In the genomic region with DNA sequence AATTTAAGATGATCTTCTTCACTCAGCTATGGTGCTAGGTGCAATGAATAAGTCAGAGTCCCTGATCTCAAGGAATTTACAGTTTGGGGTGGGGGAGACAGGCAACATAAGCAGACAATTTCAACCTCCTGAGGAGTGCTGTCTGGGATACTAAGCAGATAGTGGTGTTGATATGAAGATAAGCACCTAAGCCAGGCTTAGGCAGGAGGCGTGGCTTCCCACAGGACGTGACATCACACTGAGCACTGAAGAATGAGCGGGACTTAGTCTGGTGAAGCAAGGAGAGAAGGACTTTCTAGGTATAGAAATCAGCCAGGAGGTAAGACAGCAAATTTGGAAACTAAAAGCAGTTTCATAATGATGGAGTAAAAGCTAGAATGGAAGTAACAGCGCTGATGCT, we compare ENCODE assay signal across 28 cellular contexts. TPM values are rescaled to one million over a fixed set of nuclear protein-coding genes. Genes with fewer than 3 reads are reported as not detected.
DNase-seq lines count a peak whose midpoint lies in the region; ATAC-seq, FAIRE-seq and TF ChIP-seq lines count a peak whose summit lies in the region.
"Had no signal": no experiment of that assay in that cellular context is flagged by ENCODE, and none has a peak within 500 bp of the region (broad histone marks: within the 10 kb centered on the region; RNA-seq: fewer than 3 reads in every experiment).

No MANE protein-coding gene starts in this region.

- POLR2A ChIA-PET in GM10248 (lab: Yijun Ruan, JAX) = no interaction called here
- POLR2A ChIA-PET in endothelial cell of umbilical vein (lab: Charles Lee) = no interaction called here

- no peaks in the 10 kb centered on the region for H3K4me1 ChIP-seq in endothelial cell of umbilical vein (ENCODE audit: control insufficient read depth, extremely low read depth, insufficient read depth, low read length)
- H3K4me1 ChIP-seq: prostate gland had no signal

- H3K9me1 ChIP-seq in endothelial cell of umbilical vein (replicated peaks; ENCODE audit: control insufficient read depth, extremely low read depth, insufficient read depth, low read length) = no peaks in the 10 kb centered on the region

- FAIRE-seq in endothelial cell of umbilical vein (lab: Jason Lieb, UNC) = peak; percentile 12
- FAIRE-seq: D721Med, GM12891, HTR-8/SVneo had no signal

- no peak overlapping the region for H3K9ac ChIP-seq in endothelial cell of umbilical vein (replicated peaks; ENCODE audit: extremely low read depth, insufficient read depth, low read length)

- peak; percentile 71 for DNase-seq in activated CD8-positive, alpha-beta memory T cell treated with anti-CD3 and anti-CD28 coated beads, Interleukin-2, amount 10 ng/mL, durations not matched to agents 7 days and 5 days
- DNase-seq in activated CD8-positive, alpha-beta memory T cell treated with anti-CD3 and anti-CD28 coated beads, Interleukin-2, amount 50 U/mL, for 48 hours = no peak
- DNase-seq in GM10248 (ENCODE audit: extremely low spot score) (peak; percentile 22), endothelial cell of umbilical vein (ENCODE audit: low read depth, low spot score) (no peak), mucosa of gallbladder (ENCODE audit: low spot score) (no peak), caudate nucleus (lab: John Stamatoyannopoulos, UW) (no peak)
- DNase-seq in activated CD4-positive, alpha-beta T cell treated with anti-CD3 and anti-CD28 coated beads, Interleukin-2, amount 50 U/mL, for 48 hours = peak; percentile 64 to 70
- DNase-seq: ACHN; C1 segment of cervical spinal cord; cerebellar nuclear complex; GDM1; H9; NCI-H1105 treated with DMSO at 0.1 percent for 48 hours; NCI-H2107; NCI-H524; nephron progenitor cell; Right ventricle myocardium superior; stimulated activated CD4-positive, alpha-beta T cell treated with anti-CD3 and anti-CD28 coated beads, Interleukin-4, amount 100 ng/mL, for 24 hours; WERI-Rb-1 had no signal

- intact Hi-C loops in endothelial cell of umbilical vein (cut with micrococcal nuclease) = no loop called here

- CTCF ChIA-PET in activated CD8-positive, alpha-beta memory T cell treated with anti-CD3 and anti-CD28 coated beads, Interleukin-2, amount 10 ng/mL, durations not matched to agents 7 days and 5 days (lab: Charles Lee) = interaction anchor here (1.2 to 2.5 kb wide), 3 partner anchors 21 to 45 kb away, joined by 3 to 12 read pairs (median 7); partner anchors contain the start of genes DNAJC22 and TROAP
- CTCF ChIA-PET in GM10248 (lab: Yijun Ruan, JAX) = interaction anchor here (2.4 to 3.5 kb wide), 3 partner anchors 12 to 45 kb away, joined by 13 to 21 read pairs (median 20); partner anchors contain the start of gene DNAJC22
- CTCF ChIA-PET in endothelial cell of umbilical vein (lab: Charles Lee) = interaction anchor here (1.1 to 4.0 kb wide), 2 partner anchors 13 to 57 kb away, joined by 3 to 24 read pairs; no protein-coding TSS in a partner anchor

- no peak for TF ChIP-seq POLR2A in endothelial cell of umbilical vein (IDR thresholded peaks at IDR 0.05; ENCODE audit: low read depth, low read length)

- no peaks in the 10 kb centered on the region for H4K20me1 ChIP-seq in endothelial cell of umbilical vein (replicated peaks; ENCODE audit: control insufficient read depth, extremely low read depth, insufficient read depth, low read length)

- peaks cover 40% of the 10 kb centered on the region for H3K27me3 Mint-ChIP-seq in activated CD8-positive, alpha-beta memory T cell treated with anti-CD3 and anti-CD28 coated beads, Interleukin-2, amount 10 ng/mL, durations not matched to agents 7 days and 5 days

- no peak overlapping the region for H3K4me3 Mint-ChIP-seq in activated CD8-positive, alpha-beta memory T cell treated with anti-CD3 and anti-CD28 coated beads, Interleukin-2, amount 10 ng/mL, durations not matched to agents 7 days and 5 days
- H3K4me3 Mint-ChIP-seq: H9, nephron progenitor cell had no signal

- BruUV-seq in endothelial cell of umbilical vein (replicated peaks; lab: Mats Ljungman, UMichigan) = no TSS peak

- dilution Hi-C loops in endothelial cell of umbilical vein (cut with MboI; ENCODE audit: extremely low pct_ligation_motif_present, low sequenced_read_pairs) = no loop called here

- H3K9me3 Mint-ChIP-seq in activated CD8-positive, alpha-beta memory T cell treated with anti-CD3 and anti-CD28 coated beads, Interleukin-2, amount 10 ng/mL, durations not matched to agents 7 days and 5 days (ENCODE audit: low read depth) = no peaks in the 10 kb centered on the region
- H3K9me3 Mint-ChIP-seq: H9, nephron progenitor cell had no signal

- H3K27ac Mint-ChIP-seq in activated CD8-positive, alpha-beta memory T cell treated with anti-CD3 and anti-CD28 coated beads, Interleukin-2, amount 10 ng/mL, durations not matched to agents 7 days and 5 days = peak overlapping the region; percentile 7
- H3K27ac Mint-ChIP-seq: H9, nephron progenitor cell had no signal

- peaks cover 20% of the 10 kb centered on the region for H3K4me1 Mint-ChIP-seq in activated CD8-positive, alpha-beta memory T cell treated with anti-CD3 and anti-CD28 coated beads, Interleukin-2, amount 10 ng/mL, durations not matched to agents 7 days and 5 days
- H3K4me1 Mint-ChIP-seq: nephron progenitor cell had no signal

- no peak overlapping the region for H3K27ac ChIP-seq in endothelial cell of umbilical vein (ENCODE audit: insufficient read depth, low read depth, low read length)
- no peak overlapping the region for H3K27ac ChIP-seq in caudate nucleus (ENCODE audit: low read depth, low read length)
- H3K27ac ChIP-seq: esophagus muscularis mucosa, prostate gland, WERI-Rb-1 had no signal

- peak overlapping the region; percentile 23 for H2AFZ ChIP-seq in endothelial cell of umbilical vein (ENCODE audit: low read depth, low read length)

- no peaks in the 10 kb centered on the region for H3K36me3 Mint-ChIP-seq in activated CD8-positive, alpha-beta memory T cell treated with anti-CD3 and anti-CD28 coated beads, Interleukin-2, amount 10 ng/mL, durations not matched to agents 7 days and 5 days

- ATAC-seq in activated CD8-positive, alpha-beta memory T cell treated with anti-CD3 and anti-CD28 coated beads, Interleukin-2, amount 10 ng/mL, durations not matched to agents 7 days and 5 days = peak; percentile 55
- no peak for ATAC-seq in GM19023 (IDR thresholded peaks at IDR 0.05; ENCODE audit: unreplicated experiment)

- H3K27me3 ChIP-seq in endothelial cell of umbilical vein (ENCODE audit: control insufficient read depth in 2 of 2, insufficient read depth in 2 of 2, low read length in 2 of 2) = peaks cover 22 to 28% of the 10 kb centered on the region in 2 experiments

- no peaks in the 10 kb centered on the region for H3K79me2 ChIP-seq in endothelial cell of umbilical vein (ENCODE audit: control insufficient read depth, insufficient read depth, low read length)

- H3K4me2 ChIP-seq in endothelial cell of umbilical vein (ENCODE audit: insufficient read depth, low read length) = no peak overlapping the region

- no peaks in the 10 kb centered on the region for H3K36me3 ChIP-seq in endothelial cell of umbilical vein (ENCODE audit: control insufficient read depth in 2 of 2, extremely low read depth in 1 of 2, insufficient read depth in 2 of 2, low read length in 2 of 2)
- H3K36me3 ChIP-seq: esophagus muscularis mucosa, prostate gland, WERI-Rb-1 had no signal

- TF ChIP-seq CTCF in GM10248 (IDR thresholded peaks at IDR 0.05; ENCODE audit: control extremely low read depth, extremely low read depth, low read depth, missing control alignments) (no peak), endothelial cell of umbilical vein (IDR thresholded peaks at IDR 0.05; ENCODE audit: extremely low read depth in 1 of 2, insufficient read depth in 1 of 2, low read depth in 1 of 2, low read length in 2 of 2) (no peak)

- H3K9me3 ChIP-seq in endothelial cell of umbilical vein (replicated peaks; ENCODE audit: control insufficient read depth, insufficient read depth, low read length) = no peaks in the 10 kb centered on the region
- H3K9me3 ChIP-seq: esophagus muscularis mucosa, prostate gland had no signal

- H3K4me3 ChIP-seq in endothelial cell of umbilical vein (replicated peaks in 1 of 3; ENCODE audit: insufficient read depth in 1 of 3, low read depth in 1 of 3, low read length in 3 of 3) = no peak overlapping the region
- H3K4me3 ChIP-seq: esophagus muscularis mucosa, prostate gland had no signal

RNA-seq across cellular contexts. Expression of gene PRPH, which starts 6.8 kb away (rescaled TPM):
- under 1 TPM; 0.26 to 0.35 TPM for total RNA-seq in activated CD8-positive, alpha-beta memory T cell treated with anti-CD3 and anti-CD28 coated beads, Interleukin-2, amount 10 ng/mL, durations not matched to agents 7 days and 5 days
- total RNA-seq in endothelial cell of umbilical vein (not detected in 2 replicates), mucosa of gallbladder (6.3 TPM)
- not detected in 2 replicates for polyA plus RNA-seq in endothelial cell of umbilical vein
- not detected in 2 replicates for polyA plus RNA-seq in endothelial cell of umbilical vein (2011; cell fraction: cytosol; rRNA removed)
- polyA plus RNA-seq in endothelial cell of umbilical vein (2011; cell fraction: nucleus; rRNA removed) = 0.45 and 0.49 TPM in 2 replicates
- not detected in 2 replicates for polyA plus RNA-seq in endothelial cell of umbilical vein (2012)
- polyA minus RNA-seq in endothelial cell of umbilical vein = not detected in 2 replicates
- polyA minus RNA-seq in endothelial cell of umbilical vein (2011; cell fraction: cytosol; rRNA and poly(A)+ RNA removed) = not detected
- polyA minus RNA-seq in endothelial cell of umbilical vein (2011; cell fraction: nucleus; rRNA and poly(A)+ RNA removed) = not detected in 2 replicates
- total RNA-seq: Right ventricle myocardium superior; T-helper 1 cell treated with Interleukin-12 subunit alpha and Interleukin-12 subunit beta and Interleukin-4 antibody, amounts not matched to agents 30 ng/mL and 1 ng/mL, for 36 hours had no signal

RNA-seq across cellular contexts. Expression of gene TROAP, which starts 21.3 kb away (rescaled TPM):
- total RNA-seq in activated CD8-positive, alpha-beta memory T cell treated with anti-CD3 and anti-CD28 coated beads, Interleukin-2, amount 10 ng/mL, durations not matched to agents 7 days and 5 days = 100 to 1,000 TPM in 1 of 2 experiments, 10 to 100 TPM in 1; 89.5 to 107 TPM
- total RNA-seq in endothelial cell of umbilical vein = 62.4 and 68.6 TPM in 2 replicates
- 27.3 and 31.7 TPM in 2 replicates for polyA plus RNA-seq in endothelial cell of umbilical vein
- polyA plus RNA-seq in endothelial cell of umbilical vein (2011; cell fraction: cytosol; rRNA removed) = 47.3 and 53.1 TPM in 2 replicates
- 127 and 133 TPM in 2 replicates for polyA plus RNA-seq in endothelial cell of umbilical vein (2011; cell fraction: nucleus; rRNA removed)
- polyA plus RNA-seq in endothelial cell of umbilical vein (2012) = 21.3 and 57.6 TPM in 2 replicates
- 20.6 and 29.7 TPM in 2 replicates for polyA minus RNA-seq in endothelial cell of umbilical vein
- 41.8 TPM for polyA minus RNA-seq in endothelial cell of umbilical vein (2011; cell fraction: cytosol; rRNA and poly(A)+ RNA removed)
- polyA minus RNA-seq in endothelial cell of umbilical vein (2011; cell fraction: nucleus; rRNA and poly(A)+ RNA removed) = 34.9 and 40.2 TPM in 2 replicates
- total RNA-seq in mucosa of gallbladder = 2.0 TPM

RNA-seq across cellular contexts. Expression of gene C1QL4, which starts 35.2 kb away (rescaled TPM):
- total RNA-seq in activated CD8-positive, alpha-beta memory T cell treated with anti-CD3 and anti-CD28 coated beads, Interleukin-2, amount 10 ng/mL, durations not matched to agents 7 days and 5 days = not detected
- total RNA-seq in endothelial cell of umbilical vein = not detected in 2 replicates
- polyA plus RNA-seq in endothelial cell of umbilical vein = not detected in 2 replicates
- 0.03 TPM in 1 of 2 replicates, not detected in the other for polyA plus RNA-seq in endothelial cell of umbilical vein (2011; cell fraction: cytosol; rRNA removed)
- not detected in 2 replicates for polyA plus RNA-seq in endothelial cell of umbilical vein (2011; cell fraction: nucleus; rRNA removed)
- not detected in 2 replicates for polyA plus RNA-seq in endothelial cell of umbilical vein (2012)
- polyA minus RNA-seq in endothelial cell of umbilical vein = not detected in 2 replicates
- 0.41 TPM for polyA minus RNA-seq in endothelial cell of umbilical vein (2011; cell fraction: cytosol; rRNA and poly(A)+ RNA removed)
- polyA minus RNA-seq in endothelial cell of umbilical vein (2011; cell fraction: nucleus; rRNA and poly(A)+ RNA removed) = not detected in 2 replicates
- 0.12 TPM for total RNA-seq in mucosa of gallbladder
- total RNA-seq: aorta; esophagus muscularis mucosa; Right ventricle myocardium superior; skeletal muscle tissue; T-helper 1 cell treated with Interleukin-12 subunit alpha and Interleukin-12 subunit beta and Interleukin-4 antibody, amounts not matched to agents 30 ng/mL and 1 ng/mL, for 36 hours had no signal
- polyA plus RNA-seq: aorta had no signal

RNA-seq across cellular contexts. Expression of gene TUBA1C, which starts 36.9 kb away (rescaled TPM):
- 100 to 1,000 TPM; 264 to 266 TPM for total RNA-seq in activated CD8-positive, alpha-beta memory T cell treated with anti-CD3 and anti-CD28 coated beads, Interleukin-2, amount 10 ng/mL, durations not matched to agents 7 days and 5 days
- total RNA-seq in endothelial cell of umbilical vein = 515 and 523 TPM in 2 replicates
- 2,063 and 2,352 TPM in 2 replicates for polyA plus RNA-seq in endothelial cell of umbilical vein
- polyA plus RNA-seq in endothelial cell of umbilical vein (2011; cell fraction: cytosol; rRNA removed) = 1,483 and 1,881 TPM in 2 replicates
- polyA plus RNA-seq in endothelial cell of umbilical vein (2011; cell fraction: nucleus; rRNA removed) = 831 and 861 TPM in 2 replicates
- polyA plus RNA-seq in endothelial cell of umbilical vein (2012) = 624 and 1,156 TPM in 2 replicates
- polyA minus RNA-seq in endothelial cell of umbilical vein = 1,491 and 1,574 TPM in 2 replicates
- polyA minus RNA-seq in endothelial cell of umbilical vein (2011; cell fraction: cytosol; rRNA and poly(A)+ RNA removed) = 697 TPM
- polyA minus RNA-seq in endothelial cell of umbilical vein (2011; cell fraction: nucleus; rRNA and poly(A)+ RNA removed) = 181 and 302 TPM in 2 replicates
- total RNA-seq in mucosa of gallbladder = 99.4 TPM

RNA-seq across cellular contexts. Expression of gene DNAJC22, which starts 44.9 kb away (rescaled TPM):
- total RNA-seq in activated CD8-positive, alpha-beta memory T cell treated with anti-CD3 and anti-CD28 coated beads, Interleukin-2, amount 10 ng/mL, durations not matched to agents 7 days and 5 days = under 1 TPM in 1 of 2 experiments, not detected in 1; 0.05 TPM
- total RNA-seq in endothelial cell of umbilical vein (1.1 and 1.3 TPM in 2 replicates), mucosa of gallbladder (73.7 TPM)
- 1.4 TPM in 2 replicates for polyA plus RNA-seq in endothelial cell of umbilical vein
- polyA plus RNA-seq in endothelial cell of umbilical vein (2011; cell fraction: cytosol; rRNA removed) = 1.2 TPM in 2 replicates
- polyA plus RNA-seq in endothelial cell of umbilical vein (2011; cell fraction: nucleus; rRNA removed) = 0.96 and 0.98 TPM in 2 replicates
- polyA plus RNA-seq in endothelial cell of umbilical vein (2012) = 0.15 and 1.3 TPM in 2 replicates
- polyA minus RNA-seq in endothelial cell of umbilical vein = 1.3 and 1.4 TPM in 2 replicates
- 1.1 TPM for polyA minus RNA-seq in endothelial cell of umbilical vein (2011; cell fraction: cytosol; rRNA and poly(A)+ RNA removed)
- 0.34 and 0.43 TPM in 2 replicates for polyA minus RNA-seq in endothelial cell of umbilical vein (2011; cell fraction: nucleus; rRNA and poly(A)+ RNA removed)
- total RNA-seq: skeletal muscle tissue; T-helper 1 cell treated with Interleukin-12 subunit alpha and Interleukin-12 subunit beta and Interleukin-4 antibody, amounts not matched to agents 30 ng/mL and 1 ng/mL, for 36 hours had no signal

Comparison
In these comparisons a context has a peak if more than half of its experiments do, and no peak if none do; other contexts are left out.
1. DNase-seq: peak in activated CD8-positive, alpha-beta memory T cell treated with anti-CD3 and anti-CD28 coated beads, Interleukin-2, amount 10 ng/mL, durations not matched to agents 7 days and 5 days (single experiment), GM10248 (single experiment) and activated CD4-positive, alpha-beta T cell treated with anti-CD3 and anti-CD28 coated beads, Interleukin-2, amount 50 U/mL, for 48 hours (2 of 2); none in activated CD8-positive, alpha-beta memory T cell treated with anti-CD3 and anti-CD28 coated beads, Interleukin-2, amount 50 U/mL, for 48 hours (single experiment), endothelial cell of umbilical vein (single experiment), mucosa of gallbladder (single experiment) and caudate nucleus (0 of 61).
2. RNA of gene TROAP, which starts 21.3 kb away (total RNA-seq): 89.5 to 107 TPM in activated CD8-positive, alpha-beta memory T cell treated with anti-CD3 and anti-CD28 coated beads, Interleukin-2, amount 10 ng/mL, durations not matched to agents 7 days and 5 days and 62.4 to 68.6 TPM in endothelial cell of umbilical vein; 2.0 TPM in mucosa of gallbladder (single experiment); every median in the first group is over 10 times any median in the second.